In genomic region chr5:175821790-175822211, GRCh38 we compare ENCODE assay signal across 14 cellular contexts. TPM values are rescaled to one million over a fixed set of nuclear protein-coding genes. Genes with fewer than 3 reads are reported as not detected.
A peak's percentile ranks its signal among the peaks of the same experiment; 100 is the strongest.
DNase-seq lines count a peak whose midpoint lies in the region; ATAC-seq, FAIRE-seq and TF ChIP-seq lines count a peak whose summit lies in the region.
"Had no signal": no experiment of that assay in that cellular context is flagged by ENCODE, and none has a peak within 500 bp of the region (broad histone marks: within the 10 kb centered on the region; RNA-seq: fewer than 3 reads in every experiment).

No MANE protein-coding gene starts in this region.

- DNase-seq in Daoy (ENCODE audit: low read depth) = peak; percentile 78
- DNase-seq in GM19239 (ENCODE audit: insufficient read length, low spot score) = no peak
- no peak for DNase-seq in NCI-H1694 treated with DMSO at 0.1 percent for 48 hours (lab: John Stamatoyannopoulos, UW)
- no peak for DNase-seq in prostate gland (ENCODE audit: low spot score)
- DNase-seq: COR-L47, foreskin melanocyte, lower lobe of right lung, NCI-H2171 treated with DMSO at 0.1 percent for 48 hours, retina, SK-N-SH had no signal

- H3K4me3 Mint-ChIP-seq in activated naive CD8-positive, alpha-beta T cell = no peak overlapping the region

- peaks cover 6% of the 10 kb centered on the region for H3K4me1 Mint-ChIP-seq in activated naive CD8-positive, alpha-beta T cell (ENCODE audit: low read depth)

- WGBS in prostate gland = 71% methylated on average over 4 of the region's 4 CpGs

- H3K4me3 ChIP-seq in prostate gland = no peak overlapping the region
- H3K4me3 ChIP-seq: lower lobe of right lung had no signal

- peak; percentile 42 for FAIRE-seq in GM19239 (lab: Jason Lieb, UNC)

- no peak for TF ChIP-seq CTCF in prostate gland (IDR thresholded peaks at IDR 0.05)

- no peaks in the 10 kb centered on the region for H3K36me3 ChIP-seq in prostate gland
- H3K36me3 ChIP-seq: lower lobe of right lung had no signal

- peaks cover 2% of the 10 kb centered on the region for H3K27me3 Mint-ChIP-seq in activated naive CD8-positive, alpha-beta T cell

- H3K9me3 ChIP-seq in prostate gland = no peaks in the 10 kb centered on the region
- H3K9me3 ChIP-seq: lower lobe of right lung, SK-N-SH had no signal

- ATAC-seq in HG03354 (IDR thresholded peaks at IDR 0.05; ENCODE audit: poor library complexity, severe bottlenecking, unreplicated experiment) (peak; percentile 62), GM18873 (IDR thresholded peaks at IDR 0.05; ENCODE audit: low FRiP score, unreplicated experiment) (no peak), HG03025 (IDR thresholded peaks at IDR 0.05; ENCODE audit: low FRiP score, unreplicated experiment) (no peak)
- ATAC-seq: lower lobe of right lung had no signal

- no peak for TF ChIP-seq POLR2A in prostate gland (IDR thresholded peaks at IDR 0.05)

- peak overlapping the region; percentile 82 for H3K27ac Mint-ChIP-seq in activated naive CD8-positive, alpha-beta T cell

- no peaks in the 10 kb centered on the region for H3K4me1 ChIP-seq in prostate gland (replicated peaks)
- H3K4me1 ChIP-seq: lower lobe of right lung had no signal

- H3K36me3 Mint-ChIP-seq in activated naive CD8-positive, alpha-beta T cell = peaks cover 8% of the 10 kb centered on the region

- intact Hi-C loops in prostate gland (cut with DNase I) = no loop called here

- no peak overlapping the region for H3K27ac ChIP-seq in prostate gland
- H3K27ac ChIP-seq: lower lobe of right lung had no signal

- no peaks in the 10 kb centered on the region for H3K9me3 Mint-ChIP-seq in activated naive CD8-positive, alpha-beta T cell (ENCODE audit: low read depth)

- H3K27me3 ChIP-seq in prostate gland (replicated peaks; ENCODE audit: insufficient read depth) = no peaks in the 10 kb centered on the region

RNA-seq across cellular contexts. Expression of gene CPLX2, which starts 49.6 kb away (rescaled TPM):
- total RNA-seq in Daoy (2014; rRNA removed; shearing (Covaris generic)) = not detected in 2 replicates
- 1 to 10 TPM in 1 of 2 donors, under 1 TPM in 1; 0.23 to 1.0 TPM for total RNA-seq in prostate gland
